In genomic region chr9:99592834-99593584, GRCh38 we compare ENCODE assay signal across 20 cellular contexts.
A peak's percentile ranks its signal among the peaks of the same experiment; 100 is the strongest.
DNase-seq lines count a peak whose midpoint lies in the region; ATAC-seq and TF ChIP-seq lines count a peak whose summit lies in the region.
"Had no signal": no experiment of that assay in that cellular context is flagged by ENCODE, and none has a peak within 500 bp of the region (broad histone marks: within the 10 kb centered on the region; RNA-seq: fewer than 3 reads in every experiment).

No MANE protein-coding gene starts in this region.

- no peak overlapping the region for H3K4me3 ChIP-seq in adrenal gland
- H3K4me3 ChIP-seq: breast epithelium, tibial nerve had no signal

- peaks cover 0 to 14% of the 10 kb centered on the region in 2 donors for H3K4me1 ChIP-seq in adrenal gland (replicated peaks in 1 of 2)
- H3K4me1 ChIP-seq: breast epithelium, tibial nerve had no signal

- no peaks in the 10 kb centered on the region for H3K9me3 Mint-ChIP-seq in activated CD4-positive, alpha-beta T cell treated with anti-CD3 and anti-CD28 coated beads, Interleukin-2, amount 10 ng/mL, durations not matched to agents 7 days and 5 days
- H3K9me3 Mint-ChIP-seq: immature natural killer cell, natural killer cell had no signal

- H3K27ac Mint-ChIP-seq in activated CD4-positive, alpha-beta T cell treated with anti-CD3 and anti-CD28 coated beads, Interleukin-2, amount 10 ng/mL, durations not matched to agents 7 days and 5 days = no peak overlapping the region
- H3K27ac Mint-ChIP-seq: activated naive CD8-positive, alpha-beta T cell; immature natural killer cell; natural killer cell had no signal

- H3K36me3 Mint-ChIP-seq in activated CD4-positive, alpha-beta T cell treated with anti-CD3 and anti-CD28 coated beads, Interleukin-2, amount 10 ng/mL, durations not matched to agents 7 days and 5 days (ENCODE audit: low read depth) = no peaks in the 10 kb centered on the region
- H3K36me3 Mint-ChIP-seq: activated naive CD8-positive, alpha-beta T cell; immature natural killer cell; natural killer cell had no signal

- no peak for TF ChIP-seq POLR2A in adrenal gland (IDR thresholded peaks at IDR 0.05)

- H3K4me3 Mint-ChIP-seq in activated CD4-positive, alpha-beta T cell treated with anti-CD3 and anti-CD28 coated beads, Interleukin-2, amount 10 ng/mL, durations not matched to agents 7 days and 5 days = no peak overlapping the region
- H3K4me3 Mint-ChIP-seq: activated naive CD8-positive, alpha-beta T cell; immature natural killer cell; natural killer cell had no signal

- H3K27ac ChIP-seq in adrenal gland = peak overlapping the region in 3 of 5 donors; percentile 4 to 57 (median 51)
- H3K27ac ChIP-seq: breast epithelium, tibial nerve had no signal

- WGBS in adrenal gland, 4 donors = 61 to 77% (median 73%) methylated on average over 4 of the region's 4 CpGs

- POLR2A ChIA-PET in activated CD4-positive, alpha-beta T cell treated with anti-CD3 and anti-CD28 coated beads, Interleukin-2, amount 10 ng/mL, durations not matched to agents 7 days and 5 days (lab: Charles Lee) = no interaction called here

- TF ChIP-seq CTCF in adrenal gland (IDR thresholded peaks at IDR 0.05) = no peak

- H3K36me3 ChIP-seq in adrenal gland (replicated peaks in 1 of 2) = no peaks in the 10 kb centered on the region
- H3K36me3 ChIP-seq: breast epithelium, tibial nerve had no signal

- intact Hi-C loops in adrenal gland (cut with DNase I) = no loop called here

- peaks cover 11% of the 10 kb centered on the region for H3K4me1 Mint-ChIP-seq in activated CD4-positive, alpha-beta T cell treated with anti-CD3 and anti-CD28 coated beads, Interleukin-2, amount 10 ng/mL, durations not matched to agents 7 days and 5 days
- H3K4me1 Mint-ChIP-seq: immature natural killer cell had no signal

- no peaks in the 10 kb centered on the region for H3K27me3 ChIP-seq in adrenal gland
- H3K27me3 ChIP-seq: breast epithelium, tibial nerve had no signal

- H3K9me3 ChIP-seq in adrenal gland (replicated peaks in 1 of 3) = no peaks in the 10 kb centered on the region
- H3K9me3 ChIP-seq: breast epithelium, SK-N-SH, tibial nerve had no signal

- ATAC-seq in GM18498 (IDR thresholded peaks at IDR 0.05; ENCODE audit: unreplicated experiment) (peak; percentile 50), GM19372 (IDR thresholded peaks at IDR 0.05; ENCODE audit: low read depth, unreplicated experiment) (peak; percentile 44), HG03521 (IDR thresholded peaks at IDR 0.05; ENCODE audit: unreplicated experiment) (peak; percentile 38), SK-N-SH treated with all-trans-retinoic acid at 6 μM for 48 hours (no peak), HG03378 (IDR thresholded peaks at IDR 0.05; ENCODE audit: unreplicated experiment) (no peak), GM21367 (IDR thresholded peaks at IDR 0.05; ENCODE audit: unreplicated experiment) (no peak)
- ATAC-seq: natural killer cell, PC-3 had no signal

- DNase-seq in adrenal gland = no peak
- no peak for DNase-seq in activated CD4-positive, alpha-beta T cell treated with anti-CD3 and anti-CD28 coated beads, Interleukin-2, amount 10 ng/mL, durations not matched to agents 7 days and 5 days
- DNase-seq: activated CD4-positive, alpha-beta T cell treated with anti-CD3 and anti-CD28 coated beads, Interleukin-2, amount 50 U/mL, for 1 hour; Calu3; GOT3; immature natural killer cell; KBM-7; natural killer cell; PC-3; SK-N-SH; small intestine had no signal

- CTCF ChIA-PET in activated CD4-positive, alpha-beta T cell treated with anti-CD3 and anti-CD28 coated beads, Interleukin-2, amount 10 ng/mL, durations not matched to agents 7 days and 5 days (lab: Charles Lee) = interaction anchor here (0.7 kb wide), 1 partner anchor 11 kb away, joined by 3 read pairs; no protein-coding TSS in a partner anchor

- peaks cover 17% of the 10 kb centered on the region for H3K27me3 Mint-ChIP-seq in activated CD4-positive, alpha-beta T cell treated with anti-CD3 and anti-CD28 coated beads, Interleukin-2, amount 10 ng/mL, durations not matched to agents 7 days and 5 days

TF ChIP-seq in SK-N-SH treated with all-trans-retinoic acid at 6 μM for 48 hours, 23 proteins besides CTCF, POLR2A, EP300 and RAD21:
- TF ChIP-seq POU6F1 (CRISPR knock-in tag; IDR thresholded peaks at IDR 0.05; ENCODE audit: borderline replicate concordance, low read depth) (no peak), ISL1 (CRISPR knock-in tag; IDR thresholded peaks at IDR 0.05) (no peak), ESRRG (CRISPR knock-in tag; IDR thresholded peaks at IDR 0.05) (no peak), TSHZ2 (CRISPR knock-in tag; IDR thresholded peaks at IDR 0.05) (no peak), ZNF70 (CRISPR knock-in tag; IDR thresholded peaks at IDR 0.05) (no peak)

Comparison
In these comparisons a context has a peak if more than half of its experiments do, and no peak if none do; other contexts are left out.
1. ATAC-seq: peak in GM18498 (single experiment), GM19372 (single experiment) and HG03521 (single experiment); none in SK-N-SH treated with all-trans-retinoic acid at 6 μM for 48 hours (single experiment), HG03378 (single experiment) and GM21367 (single experiment).